8 cellular contexts compared by ENCODE assay signal in the genomic region with DNA sequence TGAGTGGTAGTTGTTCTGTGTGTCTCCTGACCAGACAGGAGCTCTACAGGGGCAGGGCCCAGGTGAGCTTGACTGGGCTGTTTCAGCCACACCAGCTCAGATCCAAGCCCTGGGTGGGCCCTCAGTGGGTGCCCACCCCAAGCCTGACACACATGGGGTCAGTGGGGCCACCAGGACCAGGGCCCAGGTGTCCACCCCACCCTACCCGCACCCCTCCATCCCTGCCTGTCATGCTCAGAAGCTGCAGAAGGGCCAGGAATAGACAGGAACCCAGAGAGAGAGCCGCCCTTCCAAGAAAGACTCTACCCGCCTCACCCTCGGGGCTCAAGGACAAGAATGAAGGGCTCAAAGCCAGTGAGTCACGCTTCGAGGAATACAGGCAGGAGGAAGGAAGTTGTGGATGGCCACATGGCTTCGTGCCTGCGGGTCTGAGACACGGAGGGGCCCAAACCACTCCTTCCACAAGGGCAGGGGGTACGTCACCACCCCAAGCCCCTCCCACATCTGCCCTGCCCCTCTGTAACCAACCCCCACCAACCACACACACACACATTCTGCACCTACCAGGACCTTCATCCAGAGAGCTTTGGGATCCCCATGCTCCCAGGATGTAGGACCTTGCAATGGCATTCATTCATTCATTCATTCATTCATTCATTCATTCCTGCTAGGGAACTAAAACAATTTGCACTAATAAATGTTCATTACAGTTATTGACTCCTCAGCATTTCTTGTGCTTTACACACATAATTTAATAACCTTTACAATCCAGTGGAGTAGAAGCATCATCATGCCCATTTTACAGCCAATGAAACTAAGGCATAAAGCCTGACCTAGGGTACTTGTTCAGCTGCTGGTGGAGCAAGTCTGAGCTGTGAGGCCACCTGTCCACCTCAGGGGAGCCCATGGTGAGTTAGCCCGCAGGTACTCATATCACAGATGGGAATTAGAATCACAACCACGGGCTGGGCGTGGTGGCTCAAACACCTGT. TPM values are rescaled to one million over a fixed set of nuclear protein-coding genes. Genes with fewer than 3 reads are reported as not detected.
A peak's percentile ranks its signal among the peaks of the same experiment; 100 is the strongest.
DNase-seq lines count a peak whose midpoint lies in the region; ATAC-seq and TF ChIP-seq lines count a peak whose summit lies in the region.

No MANE protein-coding gene starts in this region.

- peaks cover 96% of the 10 kb centered on the region for H3K79me2 ChIP-seq in PC-3 (ENCODE audit: low read length)

- TF ChIP-seq CTCF in PC-3 (conservative IDR thresholded peaks at IDR 0.05; ENCODE audit: low read depth, low read length) = no peak

- H3K27ac ChIP-seq in PC-3 (ENCODE audit: low read length) (peak overlapping the region; percentile 81), rectal smooth muscle tissue (ENCODE audit: low read depth, low read length) (peak overlapping the region; percentile 68)

- H3K9ac ChIP-seq in PC-3 (ENCODE audit: low read length) (peak overlapping the region; percentile 45), rectal smooth muscle tissue (ENCODE audit: low read length) (no peak overlapping the region)

- H3K4me3 Mint-ChIP-seq in activated T-helper 2 cell treated with anti-CD3 and anti-CD28 coated beads, Interferon-gamma antibody, Interleukin-2, Interleukin-4, amounts not matched to agents 10 μg/mL and 5 μg/mL and 100 μg/mL, durations not matched to agents 14 hours and 24 hours and 36 hours (ENCODE audit: low read depth) = peak overlapping the region; percentile 19

- H4K20me1 ChIP-seq in PC-3 (ENCODE audit: low read length) = no peaks in the 10 kb centered on the region

- no peak overlapping the region for H2AFZ ChIP-seq in PC-3 (ENCODE audit: low read length)

- H3K4me1 Mint-ChIP-seq in activated T-helper 2 cell treated with anti-CD3 and anti-CD28 coated beads, Interferon-gamma antibody, Interleukin-2, Interleukin-4, amounts not matched to agents 10 μg/mL and 5 μg/mL and 100 μg/mL, durations not matched to agents 14 hours and 24 hours and 36 hours (ENCODE audit: low read depth) = peaks cover 40% of the 10 kb centered on the region

- H3K36me3 ChIP-seq in PC-3 (ENCODE audit: low read depth, low read length) (peaks cover 17% of the 10 kb centered on the region), rectal smooth muscle tissue (ENCODE audit: control insufficient read depth, insufficient read depth, low read length) (no peaks in the 10 kb centered on the region)

- no peaks in the 10 kb centered on the region for H3K9me2 ChIP-seq in PC-3 (replicated peaks; ENCODE audit: low read length)

- POLR2A ChIA-PET in PC-3 (lab: Charles Lee; ENCODE audit: unreplicated experiment) = no interaction called here

- H3K4me2 ChIP-seq in PC-3 (ENCODE audit: low read length) = peak overlapping the region; percentile 71

- peak; percentile 98 for DNase-seq in COLO829 (ENCODE audit: low spot score)
- DNase-seq in PC-3 = peak; percentile 92
- peak; percentile 65 for DNase-seq in activated T-helper 2 cell treated with anti-CD3 and anti-CD28 coated beads, Interferon-gamma antibody, Interleukin-2, Interleukin-4, amounts not matched to agents 10 μg/mL and 5 μg/mL and 100 μg/mL, durations not matched to agents 14 hours and 24 hours and 36 hours (ENCODE audit: low spot score)
- peak; percentile 30 for DNase-seq in germinal center (ENCODE audit: low spot score)
- no peak for DNase-seq in midbrain (lab: John Stamatoyannopoulos, UW)
- DNase-seq in DMS153 (lab: John Stamatoyannopoulos, UW) = no peak

- peaks cover 3% of the 10 kb centered on the region for H3F3A ChIP-seq in PC-3 (ENCODE audit: low read length, unreplicated experiment)

- BruUV-seq in PC-3 (replicated peaks; lab: Mats Ljungman, UMichigan) = no TSS peak

- CTCF ChIA-PET in PC-3 (lab: Charles Lee) = interaction anchor here (0.6 kb wide), 1 partner anchor 332 kb away, joined by 4 read pairs; no protein-coding TSS in a partner anchor

- peaks cover 11% of the 10 kb centered on the region for H3K36me3 Mint-ChIP-seq in activated T-helper 2 cell treated with anti-CD3 and anti-CD28 coated beads, Interferon-gamma antibody, Interleukin-2, Interleukin-4, amounts not matched to agents 10 μg/mL and 5 μg/mL and 100 μg/mL, durations not matched to agents 14 hours and 24 hours and 36 hours (ENCODE audit: low read depth)

- H3K4me3 ChIP-seq in PC-3 (ENCODE audit: low read length) = no peak overlapping the region
- no peak overlapping the region for H3K4me3 ChIP-seq in rectal smooth muscle tissue (ENCODE audit: low read length)

- no peaks in the 10 kb centered on the region for H3K9me3 ChIP-seq in PC-3 (ENCODE audit: low read length)

- intact Hi-C loops in PC-3 (cut with micrococcal nuclease) = no loop called here
- intact Hi-C loops in activated T-helper 2 cell treated with anti-CD3 and anti-CD28 coated beads, Interferon-gamma antibody, Interleukin-2, Interleukin-4, amounts not matched to agents 10 μg/mL and 5 μg/mL and 100 μg/mL, durations not matched to agents 14 hours and 24 hours and 36 hours (cut with micrococcal nuclease) = loop anchor here (2.0 kb wide), 1 partner anchor 23 kb away; no protein-coding TSS in a partner anchor

- H3K4me1 ChIP-seq in PC-3 (ENCODE audit: insufficient read depth, low read length) (peaks cover 62% of the 10 kb centered on the region), rectal smooth muscle tissue (ENCODE audit: control insufficient read depth, insufficient read depth, low read length) (peaks cover 11% of the 10 kb centered on the region)

- no peaks in the 10 kb centered on the region for H3K27me3 ChIP-seq in PC-3 (ENCODE audit: low read length)
- H3K27me3 ChIP-seq in rectal smooth muscle tissue (ENCODE audit: control insufficient read depth, insufficient read depth, low read length) = no peaks in the 10 kb centered on the region

- peak; percentile 75 for ATAC-seq in PC-3
- ATAC-seq in GM21737 (IDR thresholded peaks at IDR 0.05; ENCODE audit: unreplicated experiment) = no peak

- H3K27me3 Mint-ChIP-seq in activated T-helper 2 cell treated with anti-CD3 and anti-CD28 coated beads, Interferon-gamma antibody, Interleukin-2, Interleukin-4, amounts not matched to agents 10 μg/mL and 5 μg/mL and 100 μg/mL, durations not matched to agents 14 hours and 24 hours and 36 hours (ENCODE audit: low read depth) = no peaks in the 10 kb centered on the region

- no peaks in the 10 kb centered on the region for H3K9me3 Mint-ChIP-seq in activated T-helper 2 cell treated with anti-CD3 and anti-CD28 coated beads, Interferon-gamma antibody, Interleukin-2, Interleukin-4, amounts not matched to agents 10 μg/mL and 5 μg/mL and 100 μg/mL, durations not matched to agents 14 hours and 24 hours and 36 hours

- peak overlapping the region; percentile 73 for H3K27ac Mint-ChIP-seq in activated T-helper 2 cell treated with anti-CD3 and anti-CD28 coated beads, Interferon-gamma antibody, Interleukin-2, Interleukin-4, amounts not matched to agents 10 μg/mL and 5 μg/mL and 100 μg/mL, durations not matched to agents 14 hours and 24 hours and 36 hours

RNA-seq across cellular contexts. Expression of a gene that starts 56.0 kb away (rescaled TPM):
- total RNA-seq in PC-3 (2014; rRNA removed) = 9.1 and 12.2 TPM in 2 replicates
- 44.5 and 48.9 TPM in 2 replicates for total RNA-seq in activated T-helper 2 cell treated with anti-CD3 and anti-CD28 coated beads, Interferon-gamma antibody, Interleukin-2, Interleukin-4, amounts not matched to agents 10 μg/mL and 5 μg/mL and 100 μg/mL, durations not matched to agents 14 hours and 24 hours and 36 hours

Comparison
In these comparisons a context has a peak if more than half of its experiments do, and no peak if none do; other contexts are left out.
1. DNase-seq: peak in COLO829 (single experiment), PC-3 (single experiment), activated T-helper 2 cell treated with anti-CD3 and anti-CD28 coated beads, Interferon-gamma antibody, Interleukin-2, Interleukin-4, amounts not matched to agents 10 μg/mL and 5 μg/mL and 100 μg/mL, durations not matched to agents 14 hours and 24 hours and 36 hours (single experiment) and germinal center (single experiment); none in midbrain (single experiment) and DMS153 (single experiment).